In the genomic region with DNA sequence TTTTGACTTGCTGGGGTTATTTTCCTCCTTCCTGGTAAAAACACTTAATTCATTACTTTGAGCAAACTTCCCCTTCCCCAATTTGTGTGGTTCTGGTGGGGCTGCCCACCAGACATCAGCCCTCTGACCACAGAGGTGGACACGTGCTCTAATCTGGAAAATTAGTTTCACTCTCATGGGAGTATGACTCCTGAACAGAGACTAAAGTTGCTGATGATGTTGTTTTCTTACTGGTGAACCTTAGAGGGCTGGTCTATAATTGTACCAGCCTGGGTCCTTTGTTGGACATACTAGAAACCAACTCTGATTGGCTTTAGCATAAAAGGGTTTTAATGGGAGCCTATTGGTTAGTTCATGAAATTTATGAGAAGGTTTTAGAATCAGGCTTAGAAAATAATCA, we compare ENCODE assay signal across 1 cellular context.
TF ChIP-seq lines count a peak whose summit lies in the region.

No MANE protein-coding gene starts in this region.

TF ChIP-seq in GM12878, 131 proteins besides CTCF, POLR2A, EP300 and RAD21 (continued from another document):
- TF ChIP-seq, protein P1, sequence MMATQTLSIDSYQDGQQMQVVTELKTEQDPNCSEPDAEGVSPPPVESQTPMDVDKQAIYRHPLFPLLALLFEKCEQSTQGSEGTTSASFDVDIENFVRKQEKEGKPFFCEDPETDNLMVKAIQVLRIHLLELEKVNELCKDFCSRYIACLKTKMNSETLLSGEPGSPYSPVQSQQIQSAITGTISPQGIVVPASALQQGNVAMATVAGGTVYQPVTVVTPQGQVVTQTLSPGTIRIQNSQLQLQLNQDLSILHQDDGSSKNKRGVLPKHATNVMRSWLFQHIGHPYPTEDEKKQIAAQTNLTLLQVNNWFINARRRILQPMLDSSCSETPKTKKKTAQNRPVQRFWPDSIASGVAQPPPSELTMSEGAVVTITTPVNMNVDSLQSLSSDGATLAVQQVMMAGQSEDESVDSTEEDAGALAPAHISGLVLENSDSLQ (IDR thresholded peaks at IDR 0.05), result no peak
- TF ChIP-seq, protein P2, sequence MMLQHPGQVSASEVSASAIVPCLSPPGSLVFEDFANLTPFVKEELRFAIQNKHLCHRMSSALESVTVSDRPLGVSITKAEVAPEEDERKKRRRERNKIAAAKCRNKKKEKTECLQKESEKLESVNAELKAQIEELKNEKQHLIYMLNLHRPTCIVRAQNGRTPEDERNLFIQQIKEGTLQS (IDR thresholded peaks at IDR 0.05; ENCODE audit: borderline replicate concordance, extremely low read depth, low read depth, low read length), result no peak
- TF ChIP-seq MYB (IDR thresholded peaks at IDR 0.05; ENCODE audit: borderline replicate concordance, low read depth, low read length), result no peak
- no peak for TF ChIP-seq SREBF2 (IDR thresholded peaks at IDR 0.05; ENCODE audit: low read length)
TF ChIP-seq in GM12878: peak in this region for 0.
